ENCODE assay signal across 1 cellular context in the genomic region with DNA sequence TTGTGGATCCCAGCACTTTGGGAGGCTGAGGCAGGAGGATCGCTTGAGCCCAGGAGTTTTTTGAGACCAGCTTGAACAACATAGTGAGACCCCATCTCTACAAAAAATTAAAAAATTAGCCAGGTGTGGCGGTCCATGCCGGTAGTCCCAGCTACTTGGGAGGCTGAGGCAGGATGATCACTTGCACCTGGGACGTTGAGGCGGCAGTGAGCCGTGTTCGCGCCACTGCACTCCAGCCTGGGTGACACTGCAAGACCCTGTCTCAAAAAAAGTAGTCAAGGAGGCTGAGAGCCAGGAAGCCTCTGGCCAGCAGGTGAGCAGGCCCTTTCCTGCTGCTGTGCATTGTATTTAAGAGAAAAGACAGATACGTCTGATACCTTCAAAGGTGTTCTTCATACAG.
TF ChIP-seq lines count a peak whose summit lies in the region.

No MANE protein-coding gene starts in this region.

TF ChIP-seq in K562, 482 proteins besides CTCF, POLR2A, EP300 and RAD21 (continued from another document):
- TF ChIP-seq, protein P1, sequence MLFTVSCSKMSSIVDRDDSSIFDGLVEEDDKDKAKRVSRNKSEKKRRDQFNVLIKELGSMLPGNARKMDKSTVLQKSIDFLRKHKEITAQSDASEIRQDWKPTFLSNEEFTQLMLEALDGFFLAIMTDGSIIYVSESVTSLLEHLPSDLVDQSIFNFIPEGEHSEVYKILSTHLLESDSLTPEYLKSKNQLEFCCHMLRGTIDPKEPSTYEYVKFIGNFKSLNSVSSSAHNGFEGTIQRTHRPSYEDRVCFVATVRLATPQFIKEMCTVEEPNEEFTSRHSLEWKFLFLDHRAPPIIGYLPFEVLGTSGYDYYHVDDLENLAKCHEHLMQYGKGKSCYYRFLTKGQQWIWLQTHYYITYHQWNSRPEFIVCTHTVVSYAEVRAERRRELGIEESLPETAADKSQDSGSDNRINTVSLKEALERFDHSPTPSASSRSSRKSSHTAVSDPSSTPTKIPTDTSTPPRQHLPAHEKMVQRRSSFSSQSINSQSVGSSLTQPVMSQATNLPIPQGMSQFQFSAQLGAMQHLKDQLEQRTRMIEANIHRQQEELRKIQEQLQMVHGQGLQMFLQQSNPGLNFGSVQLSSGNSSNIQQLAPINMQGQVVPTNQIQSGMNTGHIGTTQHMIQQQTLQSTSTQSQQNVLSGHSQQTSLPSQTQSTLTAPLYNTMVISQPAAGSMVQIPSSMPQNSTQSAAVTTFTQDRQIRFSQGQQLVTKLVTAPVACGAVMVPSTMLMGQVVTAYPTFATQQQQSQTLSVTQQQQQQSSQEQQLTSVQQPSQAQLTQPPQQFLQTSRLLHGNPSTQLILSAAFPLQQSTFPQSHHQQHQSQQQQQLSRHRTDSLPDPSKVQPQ (CRISPR knock-in tag; IDR thresholded peaks at IDR 0.05; ENCODE audit: borderline replicate concordance): no peak
- TF ChIP-seq SLC30A9 (CRISPR knock-in tag; IDR thresholded peaks at IDR 0.05) (no peak), NFXL1 (CRISPR knock-in tag; IDR thresholded peaks at IDR 0.05) (no peak), FOXJ3 (CRISPR knock-in tag; IDR thresholded peaks at IDR 0.05) (no peak), ZNF699 (CRISPR knock-in tag; IDR thresholded peaks at IDR 0.05; ENCODE audit: insufficient replicate concordance) (no peak), BMI1 (IDR thresholded peaks at IDR 0.05; ENCODE audit: low read length) (no peak), KLF16 (IDR thresholded peaks at IDR 0.05) (no peak), TAF1 (IDR thresholded peaks at IDR 0.05; ENCODE audit: control insufficient read depth, extremely low read depth, insufficient read depth, low read length, severe bottlenecking) (no peak), RBM39 (optimal IDR thresholded peaks at IDR 0.05; ENCODE audit: low read depth, low read length) (no peak), NFYB (IDR thresholded peaks at IDR 0.05; ENCODE audit: extremely low read depth, insufficient read length) (no peak), CBX1 (IDR thresholded peaks at IDR 0.05; ENCODE audit: low read depth) (no peak), PHF21A (IDR thresholded peaks at IDR 0.05; ENCODE audit: borderline replicate concordance, low read depth) (no peak), MXI1 (IDR thresholded peaks at IDR 0.05; ENCODE audit: low read depth, low read length) (no peak)
- TF ChIP-seq, protein P2, sequence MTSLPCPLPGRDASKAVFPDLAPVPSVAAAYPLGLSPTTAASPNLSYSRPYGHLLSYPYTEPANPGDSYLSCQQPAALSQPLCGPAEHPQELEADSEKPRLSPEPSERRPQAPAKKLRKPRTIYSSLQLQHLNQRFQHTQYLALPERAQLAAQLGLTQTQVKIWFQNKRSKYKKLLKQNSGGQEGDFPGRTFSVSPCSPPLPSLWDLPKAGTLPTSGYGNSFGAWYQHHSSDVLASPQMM (CRISPR knock-in tag; IDR thresholded peaks at IDR 0.05): no peak
- TF ChIP-seq, protein P3, sequence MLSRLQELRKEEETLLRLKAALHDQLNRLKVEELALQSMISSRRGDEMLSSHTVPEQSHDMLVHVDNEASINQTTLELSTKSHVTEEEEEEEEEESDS (CRISPR knock-in tag; IDR thresholded peaks at IDR 0.05): no peak
- TF ChIP-seq, protein P4, sequence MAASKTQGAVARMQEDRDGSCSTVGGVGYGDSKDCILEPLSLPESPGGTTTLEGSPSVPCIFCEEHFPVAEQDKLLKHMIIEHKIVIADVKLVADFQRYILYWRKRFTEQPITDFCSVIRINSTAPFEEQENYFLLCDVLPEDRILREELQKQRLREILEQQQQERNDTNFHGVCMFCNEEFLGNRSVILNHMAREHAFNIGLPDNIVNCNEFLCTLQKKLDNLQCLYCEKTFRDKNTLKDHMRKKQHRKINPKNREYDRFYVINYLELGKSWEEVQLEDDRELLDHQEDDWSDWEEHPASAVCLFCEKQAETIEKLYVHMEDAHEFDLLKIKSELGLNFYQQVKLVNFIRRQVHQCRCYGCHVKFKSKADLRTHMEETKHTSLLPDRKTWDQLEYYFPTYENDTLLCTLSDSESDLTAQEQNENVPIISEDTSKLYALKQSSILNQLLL (CRISPR knock-in tag; IDR thresholded peaks at IDR 0.05; ENCODE audit: borderline replicate concordance): no peak
- TF ChIP-seq, protein P5, sequence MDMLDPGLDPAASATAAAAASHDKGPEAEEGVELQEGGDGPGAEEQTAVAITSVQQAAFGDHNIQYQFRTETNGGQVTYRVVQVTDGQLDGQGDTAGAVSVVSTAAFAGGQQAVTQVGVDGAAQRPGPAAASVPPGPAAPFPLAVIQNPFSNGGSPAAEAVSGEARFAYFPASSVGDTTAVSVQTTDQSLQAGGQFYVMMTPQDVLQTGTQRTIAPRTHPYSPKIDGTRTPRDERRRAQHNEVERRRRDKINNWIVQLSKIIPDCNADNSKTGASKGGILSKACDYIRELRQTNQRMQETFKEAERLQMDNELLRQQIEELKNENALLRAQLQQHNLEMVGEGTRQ (CRISPR knock-in tag; IDR thresholded peaks at IDR 0.05): no peak
- TF ChIP-seq, protein P6, sequence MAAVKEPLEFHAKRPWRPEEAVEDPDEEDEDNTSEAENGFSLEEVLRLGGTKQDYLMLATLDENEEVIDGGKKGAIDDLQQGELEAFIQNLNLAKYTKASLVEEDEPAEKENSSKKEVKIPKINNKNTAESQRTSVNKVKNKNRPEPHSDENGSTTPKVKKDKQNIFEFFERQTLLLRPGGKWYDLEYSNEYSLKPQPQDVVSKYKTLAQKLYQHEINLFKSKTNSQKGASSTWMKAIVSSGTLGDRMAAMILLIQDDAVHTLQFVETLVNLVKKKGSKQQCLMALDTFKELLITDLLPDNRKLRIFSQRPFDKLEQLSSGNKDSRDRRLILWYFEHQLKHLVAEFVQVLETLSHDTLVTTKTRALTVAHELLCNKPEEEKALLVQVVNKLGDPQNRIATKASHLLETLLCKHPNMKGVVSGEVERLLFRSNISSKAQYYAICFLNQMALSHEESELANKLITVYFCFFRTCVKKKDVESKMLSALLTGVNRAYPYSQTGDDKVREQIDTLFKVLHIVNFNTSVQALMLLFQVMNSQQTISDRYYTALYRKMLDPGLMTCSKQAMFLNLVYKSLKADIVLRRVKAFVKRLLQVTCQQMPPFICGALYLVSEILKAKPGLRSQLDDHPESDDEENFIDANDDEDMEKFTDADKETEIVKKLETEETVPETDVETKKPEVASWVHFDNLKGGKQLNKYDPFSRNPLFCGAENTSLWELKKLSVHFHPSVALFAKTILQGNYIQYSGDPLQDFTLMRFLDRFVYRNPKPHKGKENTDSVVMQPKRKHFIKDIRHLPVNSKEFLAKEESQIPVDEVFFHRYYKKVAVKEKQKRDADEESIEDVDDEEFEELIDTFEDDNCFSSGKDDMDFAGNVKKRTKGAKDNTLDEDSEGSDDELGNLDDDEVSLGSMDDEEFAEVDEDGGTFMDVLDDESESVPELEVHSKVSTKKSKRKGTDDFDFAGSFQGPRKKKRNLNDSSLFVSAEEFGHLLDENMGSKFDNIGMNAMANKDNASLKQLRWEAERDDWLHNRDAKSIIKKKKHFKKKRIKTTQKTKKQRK (IDR thresholded peaks at IDR 0.05; ENCODE audit: borderline replicate concordance, low read depth, low read length): no peak
- TF ChIP-seq, protein P7, sequence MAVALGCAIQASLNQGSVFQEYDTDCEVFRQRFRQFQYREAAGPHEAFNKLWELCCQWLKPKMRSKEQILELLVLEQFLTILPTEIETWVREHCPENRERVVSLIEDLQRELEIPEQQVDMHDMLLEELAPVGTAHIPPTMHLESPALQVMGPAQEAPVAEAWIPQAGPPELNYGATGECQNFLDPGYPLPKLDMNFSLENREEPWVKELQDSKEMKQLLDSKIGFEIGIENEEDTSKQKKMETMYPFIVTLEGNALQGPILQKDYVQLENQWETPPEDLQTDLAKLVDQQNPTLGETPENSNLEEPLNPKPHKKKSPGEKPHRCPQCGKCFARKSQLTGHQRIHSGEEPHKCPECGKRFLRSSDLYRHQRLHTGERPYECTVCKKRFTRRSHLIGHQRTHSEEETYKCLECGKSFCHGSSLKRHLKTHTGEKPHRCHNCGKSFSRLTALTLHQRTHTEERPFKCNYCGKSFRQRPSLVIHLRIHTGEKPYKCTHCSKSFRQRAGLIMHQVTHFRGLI (CRISPR knock-in tag; IDR thresholded peaks at IDR 0.05): no peak
